ENCODE assay signal across 8 cellular contexts in the genomic region with DNA sequence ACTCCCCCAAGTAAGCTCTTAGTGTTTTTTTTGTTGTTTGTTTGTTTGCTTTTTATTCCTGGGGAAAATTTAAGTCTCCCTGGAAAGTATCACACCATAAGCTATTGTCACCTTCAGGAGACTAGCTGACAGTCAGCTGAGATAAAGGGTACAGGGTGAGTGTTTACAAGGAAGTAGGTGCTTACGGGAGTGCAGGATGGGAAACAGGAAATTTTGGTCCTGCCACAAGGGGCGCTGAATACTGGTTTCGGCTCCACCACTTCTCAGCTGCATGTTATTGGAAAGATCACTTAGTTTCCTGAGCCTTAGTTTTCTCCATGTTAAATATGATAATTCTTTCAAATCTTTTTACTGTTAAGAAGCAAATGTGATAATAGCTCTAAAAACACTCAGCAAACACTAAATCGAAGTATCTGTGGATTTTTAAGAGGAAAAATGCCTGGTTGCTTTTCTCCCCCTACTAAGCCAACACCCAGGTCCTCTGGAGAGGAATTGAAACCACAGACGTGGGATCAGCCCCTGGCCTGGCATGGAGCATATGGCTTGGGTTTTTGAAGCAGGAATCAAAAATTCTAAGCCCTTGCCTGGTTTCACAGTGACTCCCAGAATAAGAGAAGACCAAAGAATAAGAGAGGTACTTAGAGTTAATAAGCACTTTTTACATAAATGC.
DNase-seq lines count a peak whose midpoint lies in the region; ATAC-seq, FAIRE-seq and TF ChIP-seq lines count a peak whose summit lies in the region.

No MANE protein-coding gene starts in this region.

- ATAC-seq in PC-3, result peak; percentile 89
- ATAC-seq in HG02588 (IDR thresholded peaks at IDR 0.05; ENCODE audit: unreplicated experiment), result no peak

- CTCF ChIA-PET in PC-3 (lab: Charles Lee), result no interaction called here

- BruUV-seq in PC-3 (replicated peaks; lab: Mats Ljungman, UMichigan), result no TSS peak

- no peaks in the 10 kb centered on the region for H3F3A ChIP-seq in PC-3 (ENCODE audit: low read length, unreplicated experiment)

- H2AFZ ChIP-seq in PC-3 (ENCODE audit: low read length), result peak overlapping the region; percentile 19; the same call in 1 of the 2 replicates

- TF ChIP-seq CTCF in PC-3 (conservative IDR thresholded peaks at IDR 0.05; ENCODE audit: low read depth, low read length) (peak; percentile 86), bronchial epithelial cell (IDR thresholded peaks at IDR 0.05; ENCODE audit: insufficient read depth, low read length, severe bottlenecking) (peak; percentile 74), uterus (IDR thresholded peaks at IDR 0.05) (peak in 3 of 4 experiments; percentile 28 to 62 (median 32))

- H3K79me2 ChIP-seq in PC-3 (ENCODE audit: low read length), result no peaks in the 10 kb centered on the region

- intact Hi-C loops in PC-3 (cut with micrococcal nuclease) (no loop called here), uterus (cut with DNase I; ENCODE audit: low total_unique reads) (no loop called here)

- POLR2A ChIA-PET in PC-3 (lab: Charles Lee; ENCODE audit: unreplicated experiment), result no interaction called here

- H3K4me3 ChIP-seq in PC-3 (ENCODE audit: low read length), result no peak overlapping the region
- no peak overlapping the region for H3K4me3 ChIP-seq in bronchial epithelial cell (ENCODE audit: low read depth, low read length)
- H3K4me3 ChIP-seq in uterus, result no peak overlapping the region

- H3K9ac ChIP-seq in PC-3 (ENCODE audit: low read length), result no peak overlapping the region

- no peaks in the 10 kb centered on the region for H4K20me1 ChIP-seq in PC-3 (ENCODE audit: low read length)

- peak; percentile 21 for DNase-seq in activated CD8-positive, alpha-beta memory T cell treated with anti-CD3 and anti-CD28 coated beads, Interleukin-2, amount 50 U/mL, for 4 hours
- no peak for DNase-seq in activated CD8-positive, alpha-beta memory T cell treated with anti-CD3 and anti-CD28 coated beads, Interleukin-2, amount 50 U/mL, for 48 hours
- DNase-seq in HuH-7 (ENCODE audit: low spot score), result peak; percentile 74
- DNase-seq in PC-3, result peak; percentile 63
- DNase-seq in bronchial epithelial cell (ENCODE audit: low read depth), result peak; percentile 64
- peak; percentile 68 for DNase-seq in kidney tubule cell (ENCODE audit: low spot score)
- DNase-seq in uterus, result peak in 1 of 2 donors; percentile 20

- H3K36me3 ChIP-seq in PC-3 (ENCODE audit: low read depth, low read length) (no peaks in the 10 kb centered on the region), bronchial epithelial cell (ENCODE audit: control insufficient read depth, insufficient read depth, low read length) (no peaks in the 10 kb centered on the region), uterus (no peaks in the 10 kb centered on the region)

- H3K9me3 ChIP-seq in PC-3 (ENCODE audit: low read length), result no peaks in the 10 kb centered on the region
- no peaks in the 10 kb centered on the region for H3K9me3 ChIP-seq in uterus

- H3K27me3 ChIP-seq in PC-3 (ENCODE audit: low read length) (peaks cover 49% of the 10 kb centered on the region), bronchial epithelial cell (ENCODE audit: control insufficient read depth, insufficient read depth, low read length) (no peaks in the 10 kb centered on the region), uterus (no peaks in the 10 kb centered on the region)

- H3K4me1 ChIP-seq in PC-3 (ENCODE audit: insufficient read depth, low read length) (no peaks in the 10 kb centered on the region), uterus (no peaks in the 10 kb centered on the region)

- no peak for FAIRE-seq in bronchial epithelial cell (lab: Jason Lieb, UNC)

- no peak overlapping the region for H3K4me2 ChIP-seq in PC-3 (ENCODE audit: low read length)

- TF ChIP-seq POLR2A in uterus (IDR thresholded peaks at IDR 0.05), result no peak

- H3K27ac ChIP-seq in PC-3 (ENCODE audit: low read length) (no peak overlapping the region), uterus (no peak overlapping the region)

- no peaks in the 10 kb centered on the region for H3K9me2 ChIP-seq in PC-3 (replicated peaks; ENCODE audit: low read length)

Comparison
In these comparisons a context has a peak if more than half of its experiments do, and no peak if none do; other contexts are left out.
1. CTCF ChIP-seq: peak in every context shown above with its lines; median percentile 86 in PC-3; 74 in bronchial epithelial cell; 32 in uterus.